Comparison of ENCODE assay signal across 8 cellular contexts in the genomic region with DNA sequence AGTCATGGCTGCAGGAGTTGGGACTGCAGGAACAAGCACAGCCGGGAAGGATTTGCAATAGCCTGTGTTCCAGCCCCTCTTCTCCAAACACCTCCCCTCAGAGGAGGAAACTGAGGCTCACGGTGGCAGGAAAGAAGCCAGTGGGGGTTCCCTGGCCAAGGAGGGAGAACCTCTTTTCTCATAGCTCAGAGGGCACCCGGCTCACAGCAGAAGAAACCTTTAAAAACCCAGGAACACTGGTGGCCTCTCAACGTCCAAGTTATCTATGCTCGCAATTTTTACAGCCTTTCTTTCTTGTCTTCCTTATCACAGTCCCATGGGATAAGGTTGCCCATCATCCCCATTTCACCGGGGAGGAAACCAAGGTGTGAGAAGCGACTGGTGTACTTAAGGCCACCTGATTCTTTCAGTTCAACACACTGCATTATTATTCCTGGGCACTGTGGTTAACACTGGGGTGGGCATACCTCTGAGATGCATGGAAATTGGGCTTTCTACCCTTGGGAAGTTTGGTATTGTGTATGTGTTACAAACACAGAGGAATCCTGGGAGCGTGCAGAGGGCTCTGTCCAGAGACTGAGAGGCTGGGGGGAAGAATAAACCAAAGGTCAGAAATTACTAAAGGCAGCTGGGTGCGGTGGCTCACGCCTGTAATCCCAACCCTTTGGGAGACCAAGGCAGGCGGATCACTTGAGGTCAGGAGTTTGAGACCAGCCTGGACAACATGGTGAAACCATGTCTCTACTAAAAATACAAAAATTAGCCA. TPM values are rescaled to one million over a fixed set of nuclear protein-coding genes. Genes with fewer than 3 reads are reported as not detected.
DNase-seq lines count a peak whose midpoint lies in the region; ATAC-seq and TF ChIP-seq lines count a peak whose summit lies in the region.

No MANE protein-coding gene starts in this region.

- peak overlapping the region; percentile 56 for H3K27ac Mint-ChIP-seq in progenitor cell of endocrine pancreas
- no peak overlapping the region for H3K27ac Mint-ChIP-seq in activated T-helper 2 cell treated with anti-CD3 and anti-CD28 coated beads, Interferon-gamma antibody, Interleukin-2, Interleukin-4, amounts not matched to agents 10 μg/mL and 5 μg/mL and 100 μg/mL, durations not matched to agents 14 hours and 24 hours and 36 hours

- peaks cover 8% of the 10 kb centered on the region; the same call in 1 of the 2 replicates for H3K4me1 ChIP-seq in ES-I3 (ENCODE audit: insufficient read depth, low read length)

- H3K4me3 Mint-ChIP-seq in progenitor cell of endocrine pancreas (ENCODE audit: low read depth): peak overlapping the region; percentile 88
- H3K4me3 Mint-ChIP-seq in activated T-helper 2 cell treated with anti-CD3 and anti-CD28 coated beads, Interferon-gamma antibody, Interleukin-2, Interleukin-4, amounts not matched to agents 10 μg/mL and 5 μg/mL and 100 μg/mL, durations not matched to agents 14 hours and 24 hours and 36 hours (ENCODE audit: low read depth): no peak overlapping the region

- peaks cover 15% of the 10 kb centered on the region for H3K27me3 Mint-ChIP-seq in progenitor cell of endocrine pancreas
- H3K27me3 Mint-ChIP-seq in activated T-helper 2 cell treated with anti-CD3 and anti-CD28 coated beads, Interferon-gamma antibody, Interleukin-2, Interleukin-4, amounts not matched to agents 10 μg/mL and 5 μg/mL and 100 μg/mL, durations not matched to agents 14 hours and 24 hours and 36 hours (ENCODE audit: low read depth): peaks cover 33% of the 10 kb centered on the region

- H3K36me3 Mint-ChIP-seq in progenitor cell of endocrine pancreas (ENCODE audit: insufficient read depth): peaks cover 7% of the 10 kb centered on the region
- no peaks in the 10 kb centered on the region for H3K36me3 Mint-ChIP-seq in activated T-helper 2 cell treated with anti-CD3 and anti-CD28 coated beads, Interferon-gamma antibody, Interleukin-2, Interleukin-4, amounts not matched to agents 10 μg/mL and 5 μg/mL and 100 μg/mL, durations not matched to agents 14 hours and 24 hours and 36 hours (ENCODE audit: low read depth)

- peak overlapping the region; percentile 94 for H3K4me3 ChIP-seq in fibroblast of the aortic adventitia (ENCODE audit: low read depth, low read length)

- H3K9me3 ChIP-seq in ES-I3 (ENCODE audit: control insufficient read depth, insufficient read depth, low read length): no peaks in the 10 kb centered on the region

- intact Hi-C loops in activated T-helper 2 cell treated with anti-CD3 and anti-CD28 coated beads, Interferon-gamma antibody, Interleukin-2, Interleukin-4, amounts not matched to agents 10 μg/mL and 5 μg/mL and 100 μg/mL, durations not matched to agents 14 hours and 24 hours and 36 hours (cut with micrococcal nuclease): no loop called here

- no peaks in the 10 kb centered on the region for H3K9me3 Mint-ChIP-seq in progenitor cell of endocrine pancreas (ENCODE audit: low read depth)
- no peaks in the 10 kb centered on the region for H3K9me3 Mint-ChIP-seq in activated T-helper 2 cell treated with anti-CD3 and anti-CD28 coated beads, Interferon-gamma antibody, Interleukin-2, Interleukin-4, amounts not matched to agents 10 μg/mL and 5 μg/mL and 100 μg/mL, durations not matched to agents 14 hours and 24 hours and 36 hours

- no peak for DNase-seq in fibroblast of the aortic adventitia (ENCODE audit: low read depth)
- no peak for DNase-seq in progenitor cell of endocrine pancreas (ENCODE audit: low spot score, unreplicated experiment)
- DNase-seq in activated T-helper 2 cell treated with anti-CD3 and anti-CD28 coated beads, Interferon-gamma antibody, Interleukin-2, Interleukin-4, amounts not matched to agents 10 μg/mL and 5 μg/mL and 100 μg/mL, durations not matched to agents 14 hours and 24 hours and 36 hours (ENCODE audit: low spot score): no peak
- no peak for DNase-seq in NCI-H187 (lab: John Stamatoyannopoulos, UW)
- DNase-seq in NK-92 treated with Interleukin-12 subunit alpha and Interleukin-12 subunit beta, amount 100 ng/mL, for 24 hours (lab: John Stamatoyannopoulos, UW): no peak
- no peak for DNase-seq in NCI-H82 treated with DMSO at 0.1 percent for 48 hours (lab: John Stamatoyannopoulos, UW; ENCODE audit: unreplicated experiment)

- TF ChIP-seq CTCF in fibroblast of the aortic adventitia (IDR thresholded peaks at IDR 0.05; ENCODE audit: insufficient read depth, low read length) (no peak), progenitor cell of endocrine pancreas (IDR thresholded peaks at IDR 0.05; ENCODE audit: unreplicated experiment) (no peak)

- H3K9ac ChIP-seq in ES-I3 (ENCODE audit: low read depth, low read length): peak overlapping the region; percentile 98

- H3K36me3 ChIP-seq in ES-I3 (ENCODE audit: insufficient read depth, low read length): no peaks in the 10 kb centered on the region

- peak; percentile 2; the same call in 1 of the 3 replicates for ATAC-seq in SK-N-SH treated with all-trans-retinoic acid at 6 μM for 48 hours

- peaks cover 14% of the 10 kb centered on the region for H3K4me1 Mint-ChIP-seq in progenitor cell of endocrine pancreas (ENCODE audit: low read depth)
- peaks cover 1% of the 10 kb centered on the region for H3K4me1 Mint-ChIP-seq in activated T-helper 2 cell treated with anti-CD3 and anti-CD28 coated beads, Interferon-gamma antibody, Interleukin-2, Interleukin-4, amounts not matched to agents 10 μg/mL and 5 μg/mL and 100 μg/mL, durations not matched to agents 14 hours and 24 hours and 36 hours (ENCODE audit: low read depth)

TF ChIP-seq in SK-N-SH treated with all-trans-retinoic acid at 6 μM for 48 hours, 23 proteins besides CTCF, POLR2A, EP300 and RAD21:
- no peak for TF ChIP-seq ESRRG (CRISPR knock-in tag; IDR thresholded peaks at IDR 0.05)

RNA-seq across cellular contexts. Expression of a gene that starts 0.8 kb away (rescaled TPM):
- total RNA-seq in fibroblast of the aortic adventitia (ENCODE audit: low replicate concordance) (10.6 and 15.0 TPM in 2 replicates), progenitor cell of endocrine pancreas (33.0 and 35.0 TPM in 2 replicates)
- 0.78 and 0.82 TPM in 2 replicates for total RNA-seq in activated T-helper 2 cell treated with anti-CD3 and anti-CD28 coated beads, Interferon-gamma antibody, Interleukin-2, Interleukin-4, amounts not matched to agents 10 μg/mL and 5 μg/mL and 100 μg/mL, durations not matched to agents 14 hours and 24 hours and 36 hours

RNA-seq across cellular contexts. Expression of a gene that starts 25.7 kb away (rescaled TPM):
- total RNA-seq in fibroblast of the aortic adventitia (ENCODE audit: low replicate concordance) (73.5 and 89.4 TPM in 2 replicates), progenitor cell of endocrine pancreas (137 and 155 TPM in 2 replicates)
- total RNA-seq in activated T-helper 2 cell treated with anti-CD3 and anti-CD28 coated beads, Interferon-gamma antibody, Interleukin-2, Interleukin-4, amounts not matched to agents 10 μg/mL and 5 μg/mL and 100 μg/mL, durations not matched to agents 14 hours and 24 hours and 36 hours: 83.8 and 91.6 TPM in 2 replicates

RNA-seq across cellular contexts. Expression of a gene that starts 25.9 kb away (rescaled TPM):
- total RNA-seq in fibroblast of the aortic adventitia (ENCODE audit: low replicate concordance) (0.49 and 2.7 TPM in 2 replicates), progenitor cell of endocrine pancreas (19.3 and 22.2 TPM in 2 replicates)
- 2.3 and 2.8 TPM in 2 replicates for total RNA-seq in activated T-helper 2 cell treated with anti-CD3 and anti-CD28 coated beads, Interferon-gamma antibody, Interleukin-2, Interleukin-4, amounts not matched to agents 10 μg/mL and 5 μg/mL and 100 μg/mL, durations not matched to agents 14 hours and 24 hours and 36 hours

RNA-seq across cellular contexts. Expression of a gene that starts 39.6 kb away (rescaled TPM):
- 20.8 and 24.0 TPM in 2 replicates for total RNA-seq in fibroblast of the aortic adventitia (ENCODE audit: low replicate concordance)
- total RNA-seq in progenitor cell of endocrine pancreas: 53.5 and 61.8 TPM in 2 replicates
- 38.1 and 41.6 TPM in 2 replicates for total RNA-seq in activated T-helper 2 cell treated with anti-CD3 and anti-CD28 coated beads, Interferon-gamma antibody, Interleukin-2, Interleukin-4, amounts not matched to agents 10 μg/mL and 5 μg/mL and 100 μg/mL, durations not matched to agents 14 hours and 24 hours and 36 hours
